ENCODE assay signal across 10 cellular contexts in genomic region chr16:31531096-31531495, GRCh38. TPM values are rescaled to one million over a fixed set of nuclear protein-coding genes. Genes with fewer than 3 reads are reported as not detected.
"Had no signal": no experiment of that assay in that cellular context is flagged by ENCODE, and none has a peak within 500 bp of the region (broad histone marks: within the 10 kb centered on the region; RNA-seq: fewer than 3 reads in every experiment).

No MANE protein-coding gene starts in this region.

- H3K4me1 ChIP-seq: HAP-1 had no signal

- ATAC-seq: HCT116 had no signal

- H3K27ac ChIP-seq: GM23248, HL-60 had no signal

- H3K4me3 ChIP-seq: GM23248, HAP-1 had no signal

- H3K9ac ChIP-seq: GM23248 had no signal

- H3K9me3 ChIP-seq: HAP-1 had no signal

- H2AFZ ChIP-seq: GM23248 had no signal

- H3K36me3 ChIP-seq: HAP-1 had no signal

- DNase-seq: GM23248, H7, HFFc6, KG1 had no signal

RNA-seq across cellular contexts. Expression of gene AHSP, which starts 3.4 kb away (rescaled TPM):
- total RNA-seq: GM23248, H4, HFFc6, HT1080 had no signal
- polyA plus RNA-seq: GM23248, IgD-negative memory B cell had no signal

RNA-seq across cellular contexts. Expression of gene SLC5A2, which starts 48.2 kb away (rescaled TPM):
- total RNA-seq: GM23248, H4, HT1080 had no signal
